In the genomic region with DNA sequence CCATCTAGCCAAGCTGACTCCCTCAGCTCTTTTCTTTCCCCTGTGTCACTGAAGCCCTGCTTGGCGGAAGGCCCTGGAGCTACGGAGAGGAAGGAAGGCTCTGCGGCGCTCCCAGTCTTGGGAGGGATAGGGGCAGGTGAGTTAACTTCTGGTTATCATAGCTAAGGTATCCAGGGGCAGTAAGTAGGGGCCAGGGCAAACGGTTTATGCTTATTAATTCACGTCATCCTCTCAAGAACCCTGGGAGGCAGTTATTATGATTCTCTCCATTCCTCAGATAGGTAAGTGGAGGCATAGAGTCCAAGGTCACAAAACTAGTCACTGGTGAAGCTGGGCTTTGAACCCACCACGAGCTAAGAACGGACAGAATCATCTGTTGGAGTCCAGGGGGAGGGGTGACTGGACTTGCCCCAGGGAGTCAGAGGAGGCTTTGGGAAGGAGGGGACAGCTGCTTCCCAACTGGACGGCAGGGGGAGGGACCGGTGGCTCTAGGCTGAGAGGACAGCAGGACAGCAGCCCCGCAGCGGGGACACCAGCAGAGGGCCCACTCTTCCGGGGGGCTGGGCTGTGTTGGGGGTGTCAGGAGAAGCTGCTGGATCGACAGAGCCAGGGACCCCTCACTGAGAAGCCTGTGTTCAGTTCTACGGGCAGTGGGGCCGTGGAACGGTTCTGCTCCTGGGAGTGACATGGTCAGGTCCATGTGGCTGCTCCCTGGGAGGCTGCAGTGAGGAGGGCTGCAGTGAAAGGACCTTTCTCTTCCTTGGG, we compare ENCODE assay signal across 1 cellular context.
TF ChIP-seq lines count a peak whose summit lies in the region.

No MANE protein-coding gene starts in this region.

TF ChIP-seq in K562, 482 proteins besides CTCF, POLR2A, EP300 and RAD21:
- TF ChIP-seq, protein P1, sequence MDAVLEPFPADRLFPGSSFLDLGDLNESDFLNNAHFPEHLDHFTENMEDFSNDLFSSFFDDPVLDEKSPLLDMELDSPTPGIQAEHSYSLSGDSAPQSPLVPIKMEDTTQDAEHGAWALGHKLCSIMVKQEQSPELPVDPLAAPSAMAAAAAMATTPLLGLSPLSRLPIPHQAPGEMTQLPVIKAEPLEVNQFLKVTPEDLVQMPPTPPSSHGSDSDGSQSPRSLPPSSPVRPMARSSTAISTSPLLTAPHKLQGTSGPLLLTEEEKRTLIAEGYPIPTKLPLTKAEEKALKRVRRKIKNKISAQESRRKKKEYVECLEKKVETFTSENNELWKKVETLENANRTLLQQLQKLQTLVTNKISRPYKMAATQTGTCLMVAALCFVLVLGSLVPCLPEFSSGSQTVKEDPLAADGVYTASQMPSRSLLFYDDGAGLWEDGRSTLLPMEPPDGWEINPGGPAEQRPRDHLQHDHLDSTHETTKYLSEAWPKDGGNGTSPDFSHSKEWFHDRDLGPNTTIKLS (IDR thresholded peaks at IDR 0.05; ENCODE audit: borderline replicate concordance, low read depth): no peak
- TF ChIP-seq, protein P2, sequence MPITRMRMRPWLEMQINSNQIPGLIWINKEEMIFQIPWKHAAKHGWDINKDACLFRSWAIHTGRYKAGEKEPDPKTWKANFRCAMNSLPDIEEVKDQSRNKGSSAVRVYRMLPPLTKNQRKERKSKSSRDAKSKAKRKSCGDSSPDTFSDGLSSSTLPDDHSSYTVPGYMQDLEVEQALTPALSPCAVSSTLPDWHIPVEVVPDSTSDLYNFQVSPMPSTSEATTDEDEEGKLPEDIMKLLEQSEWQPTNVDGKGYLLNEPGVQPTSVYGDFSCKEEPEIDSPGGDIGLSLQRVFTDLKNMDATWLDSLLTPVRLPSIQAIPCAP (CRISPR knock-in tag; IDR thresholded peaks at IDR 0.05; ENCODE audit: borderline replicate concordance): no peak
- TF ChIP-seq EWSR1 (IDR thresholded peaks at IDR 0.05; ENCODE audit: borderline replicate concordance, low read depth, partially characterized antibody) (no peak), NFIC (IDR thresholded peaks at IDR 0.05) (no peak), TRIM25 (IDR thresholded peaks at IDR 0.05; ENCODE audit: borderline replicate concordance) (no peak), CBFB (CRISPR knock-in tag; IDR thresholded peaks at IDR 0.05) (no peak), ZSCAN32 (CRISPR knock-in tag; IDR thresholded peaks at IDR 0.05) (no peak), HDAC2 (IDR thresholded peaks at IDR 0.05) (0 out of 2 replicates have a peak, but pooled peaks have one; percentile 22), PHTF2 (CRISPR knock-in tag; IDR thresholded peaks at IDR 0.05) (no peak), ESRRA (IDR thresholded peaks at IDR 0.05; ENCODE audit: borderline replicate concordance, low read depth) (peak; percentile 60; the same call in 1 of the 2 replicates), ZNF395 (CRISPR knock-in tag; IDR thresholded peaks at IDR 0.05) (no peak), ZNF23 (CRISPR knock-in tag; IDR thresholded peaks at IDR 0.05) (no peak), MTF1 (CRISPR knock-in tag; IDR thresholded peaks at IDR 0.05; ENCODE audit: borderline replicate concordance) (no peak), NKRF (IDR thresholded peaks at IDR 0.05; ENCODE audit: borderline replicate concordance) (no peak), RBM25 (IDR thresholded peaks at IDR 0.05; ENCODE audit: low read depth, low read length, severe bottlenecking) (peak; percentile 49), BCOR (IDR thresholded peaks at IDR 0.05) (peak; percentile 76), LARP7 (IDR thresholded peaks at IDR 0.05) (no peak), KDM1A (IDR thresholded peaks at IDR 0.05) (peak; percentile 18 to 43; a peak in 1 of 4 replicates), PRMT5 (CRISPR knock-in tag; IDR thresholded peaks at IDR 0.05) (no peak)
- TF ChIP-seq, protein P3, sequence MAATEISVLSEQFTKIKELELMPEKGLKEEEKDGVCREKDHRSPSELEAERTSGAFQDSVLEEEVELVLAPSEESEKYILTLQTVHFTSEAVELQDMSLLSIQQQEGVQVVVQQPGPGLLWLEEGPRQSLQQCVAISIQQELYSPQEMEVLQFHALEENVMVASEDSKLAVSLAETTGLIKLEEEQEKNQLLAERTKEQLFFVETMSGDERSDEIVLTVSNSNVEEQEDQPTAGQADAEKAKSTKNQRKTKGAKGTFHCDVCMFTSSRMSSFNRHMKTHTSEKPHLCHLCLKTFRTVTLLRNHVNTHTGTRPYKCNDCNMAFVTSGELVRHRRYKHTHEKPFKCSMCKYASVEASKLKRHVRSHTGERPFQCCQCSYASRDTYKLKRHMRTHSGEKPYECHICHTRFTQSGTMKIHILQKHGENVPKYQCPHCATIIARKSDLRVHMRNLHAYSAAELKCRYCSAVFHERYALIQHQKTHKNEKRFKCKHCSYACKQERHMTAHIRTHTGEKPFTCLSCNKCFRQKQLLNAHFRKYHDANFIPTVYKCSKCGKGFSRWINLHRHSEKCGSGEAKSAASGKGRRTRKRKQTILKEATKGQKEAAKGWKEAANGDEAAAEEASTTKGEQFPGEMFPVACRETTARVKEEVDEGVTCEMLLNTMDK (IDR thresholded peaks at IDR 0.05; ENCODE audit: borderline replicate concordance, insufficient read depth, low read depth, low read length, poor library complexity, severe bottlenecking): peak; percentile 19
- TF ChIP-seq, protein P4, sequence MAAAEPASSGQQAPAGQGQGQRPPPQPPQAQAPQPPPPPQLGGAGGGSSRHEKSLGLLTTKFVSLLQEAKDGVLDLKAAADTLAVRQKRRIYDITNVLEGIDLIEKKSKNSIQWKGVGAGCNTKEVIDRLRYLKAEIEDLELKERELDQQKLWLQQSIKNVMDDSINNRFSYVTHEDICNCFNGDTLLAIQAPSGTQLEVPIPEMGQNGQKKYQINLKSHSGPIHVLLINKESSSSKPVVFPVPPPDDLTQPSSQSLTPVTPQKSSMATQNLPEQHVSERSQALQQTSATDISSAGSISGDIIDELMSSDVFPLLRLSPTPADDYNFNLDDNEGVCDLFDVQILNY (CRISPR knock-in tag; IDR thresholded peaks at IDR 0.05): no peak
TF ChIP-seq in K562: peak in this region for 6.
